In the genomic region with DNA sequence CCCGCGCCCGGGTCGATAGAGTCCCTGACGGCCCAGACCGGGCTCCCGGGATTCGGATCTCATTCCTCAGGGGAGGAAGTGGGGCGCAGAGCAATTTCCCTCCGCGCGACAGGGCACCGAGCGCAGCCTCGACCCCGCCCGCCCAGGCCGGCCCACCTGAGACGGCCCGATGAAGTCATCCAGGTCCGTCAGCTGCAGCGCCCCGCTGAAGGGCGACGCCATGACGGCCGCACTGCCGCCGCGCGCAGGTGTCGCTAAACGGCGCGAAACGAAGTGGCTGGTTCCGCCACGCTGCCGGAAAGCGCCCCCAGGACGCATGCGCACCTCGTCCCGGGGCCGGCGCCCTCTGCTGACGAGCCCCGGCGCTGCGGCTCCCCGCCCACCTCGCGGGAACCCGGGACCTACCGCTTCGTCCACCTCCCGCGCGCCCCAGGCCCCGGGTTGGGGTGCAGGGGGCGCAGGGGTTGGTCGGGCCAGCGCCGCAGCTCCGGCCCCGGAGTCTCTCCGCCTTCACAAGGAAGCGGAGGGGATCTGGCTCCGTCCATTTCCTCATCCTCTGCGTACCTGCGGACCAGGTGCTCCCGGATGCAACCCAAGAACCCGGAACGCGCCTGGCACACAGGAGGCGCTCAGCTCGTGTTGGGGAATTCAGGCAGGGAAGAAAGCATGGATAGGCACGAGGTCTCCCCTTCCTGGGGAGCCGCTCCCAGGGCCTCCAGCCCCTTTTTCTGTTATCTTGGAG, we compare ENCODE assay signal across 1 cellular context.
TF ChIP-seq lines count a peak whose summit lies in the region.

TSS of gene CIAO3 (minus strand) at position 234 of the 742 bp plus-strand sequence. CDS start at position 222, 12 bp downstream.

TF ChIP-seq in WTC11, 78 proteins besides CTCF, POLR2A, EP300 and RAD21 (continued from another document and continues in another):
- TF ChIP-seq, protein P1, sequence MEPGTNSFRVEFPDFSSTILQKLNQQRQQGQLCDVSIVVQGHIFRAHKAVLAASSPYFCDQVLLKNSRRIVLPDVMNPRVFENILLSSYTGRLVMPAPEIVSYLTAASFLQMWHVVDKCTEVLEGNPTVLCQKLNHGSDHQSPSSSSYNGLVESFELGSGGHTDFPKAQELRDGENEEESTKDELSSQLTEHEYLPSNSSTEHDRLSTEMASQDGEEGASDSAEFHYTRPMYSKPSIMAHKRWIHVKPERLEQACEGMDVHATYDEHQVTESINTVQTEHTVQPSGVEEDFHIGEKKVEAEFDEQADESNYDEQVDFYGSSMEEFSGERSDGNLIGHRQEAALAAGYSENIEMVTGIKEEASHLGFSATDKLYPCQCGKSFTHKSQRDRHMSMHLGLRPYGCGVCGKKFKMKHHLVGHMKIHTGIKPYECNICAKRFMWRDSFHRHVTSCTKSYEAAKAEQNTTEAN (CRISPR knock-in tag; IDR thresholded peaks at IDR 0.05), result no peak; the same call in 1 of the 2 replicates
- no peak for TF ChIP-seq ZNF219 (CRISPR knock-in tag; IDR thresholded peaks at IDR 0.05; ENCODE audit: borderline replicate concordance)
- peak; percentile 94 for TF ChIP-seq CREM (CRISPR knock-in tag; IDR thresholded peaks at IDR 0.05)
- peak; percentile 78 for TF ChIP-seq FOXP4 (CRISPR knock-in tag; IDR thresholded peaks at IDR 0.05)
- TF ChIP-seq ZNF263 (CRISPR knock-in tag; IDR thresholded peaks at IDR 0.05; ENCODE audit: low read depth), result no peak
- peak; percentile 80; the same call in 1 of the 2 replicates for TF ChIP-seq RELA (CRISPR knock-in tag; IDR thresholded peaks at IDR 0.05; ENCODE audit: borderline replicate concordance)
- no peak for TF ChIP-seq HMGA2 (CRISPR knock-in tag; IDR thresholded peaks at IDR 0.05)
- TF ChIP-seq, protein P2, sequence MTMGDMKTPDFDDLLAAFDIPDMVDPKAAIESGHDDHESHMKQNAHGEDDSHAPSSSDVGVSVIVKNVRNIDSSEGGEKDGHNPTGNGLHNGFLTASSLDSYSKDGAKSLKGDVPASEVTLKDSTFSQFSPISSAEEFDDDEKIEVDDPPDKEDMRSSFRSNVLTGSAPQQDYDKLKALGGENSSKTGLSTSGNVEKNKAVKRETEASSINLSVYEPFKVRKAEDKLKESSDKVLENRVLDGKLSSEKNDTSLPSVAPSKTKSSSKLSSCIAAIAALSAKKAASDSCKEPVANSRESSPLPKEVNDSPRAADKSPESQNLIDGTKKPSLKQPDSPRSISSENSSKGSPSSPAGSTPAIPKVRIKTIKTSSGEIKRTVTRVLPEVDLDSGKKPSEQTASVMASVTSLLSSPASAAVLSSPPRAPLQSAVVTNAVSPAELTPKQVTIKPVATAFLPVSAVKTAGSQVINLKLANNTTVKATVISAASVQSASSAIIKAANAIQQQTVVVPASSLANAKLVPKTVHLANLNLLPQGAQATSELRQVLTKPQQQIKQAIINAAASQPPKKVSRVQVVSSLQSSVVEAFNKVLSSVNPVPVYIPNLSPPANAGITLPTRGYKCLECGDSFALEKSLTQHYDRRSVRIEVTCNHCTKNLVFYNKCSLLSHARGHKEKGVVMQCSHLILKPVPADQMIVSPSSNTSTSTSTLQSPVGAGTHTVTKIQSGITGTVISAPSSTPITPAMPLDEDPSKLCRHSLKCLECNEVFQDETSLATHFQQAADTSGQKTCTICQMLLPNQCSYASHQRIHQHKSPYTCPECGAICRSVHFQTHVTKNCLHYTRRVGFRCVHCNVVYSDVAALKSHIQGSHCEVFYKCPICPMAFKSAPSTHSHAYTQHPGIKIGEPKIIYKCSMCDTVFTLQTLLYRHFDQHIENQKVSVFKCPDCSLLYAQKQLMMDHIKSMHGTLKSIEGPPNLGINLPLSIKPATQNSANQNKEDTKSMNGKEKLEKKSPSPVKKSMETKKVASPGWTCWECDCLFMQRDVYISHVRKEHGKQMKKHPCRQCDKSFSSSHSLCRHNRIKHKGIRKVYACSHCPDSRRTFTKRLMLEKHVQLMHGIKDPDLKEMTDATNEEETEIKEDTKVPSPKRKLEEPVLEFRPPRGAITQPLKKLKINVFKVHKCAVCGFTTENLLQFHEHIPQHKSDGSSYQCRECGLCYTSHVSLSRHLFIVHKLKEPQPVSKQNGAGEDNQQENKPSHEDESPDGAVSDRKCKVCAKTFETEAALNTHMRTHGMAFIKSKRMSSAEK (CRISPR knock-in tag; IDR thresholded peaks at IDR 0.05; ENCODE audit: borderline replicate concordance), result no peak
- no peak for TF ChIP-seq AFF4 (CRISPR knock-in tag; IDR thresholded peaks at IDR 0.05; ENCODE audit: borderline replicate concordance)
- TF ChIP-seq, protein P3, sequence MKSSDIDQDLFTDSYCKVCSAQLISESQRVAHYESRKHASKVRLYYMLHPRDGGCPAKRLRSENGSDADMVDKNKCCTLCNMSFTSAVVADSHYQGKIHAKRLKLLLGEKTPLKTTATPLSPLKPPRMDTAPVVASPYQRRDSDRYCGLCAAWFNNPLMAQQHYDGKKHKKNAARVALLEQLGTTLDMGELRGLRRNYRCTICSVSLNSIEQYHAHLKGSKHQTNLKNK (CRISPR knock-in tag; IDR thresholded peaks at IDR 0.05), result no peak
- no peak for TF ChIP-seq AR (CRISPR knock-in tag; IDR thresholded peaks at IDR 0.05)
- no peak for TF ChIP-seq CDX4 (CRISPR knock-in tag; IDR thresholded peaks at IDR 0.05; ENCODE audit: borderline replicate concordance)
- no peak for TF ChIP-seq NFYB (CRISPR knock-in tag; conservative IDR thresholded peaks at IDR 0.05; ENCODE audit: low read depth)
- no peak for TF ChIP-seq ATF1 (CRISPR knock-in tag; IDR thresholded peaks at IDR 0.05)
- TF ChIP-seq, protein P4, sequence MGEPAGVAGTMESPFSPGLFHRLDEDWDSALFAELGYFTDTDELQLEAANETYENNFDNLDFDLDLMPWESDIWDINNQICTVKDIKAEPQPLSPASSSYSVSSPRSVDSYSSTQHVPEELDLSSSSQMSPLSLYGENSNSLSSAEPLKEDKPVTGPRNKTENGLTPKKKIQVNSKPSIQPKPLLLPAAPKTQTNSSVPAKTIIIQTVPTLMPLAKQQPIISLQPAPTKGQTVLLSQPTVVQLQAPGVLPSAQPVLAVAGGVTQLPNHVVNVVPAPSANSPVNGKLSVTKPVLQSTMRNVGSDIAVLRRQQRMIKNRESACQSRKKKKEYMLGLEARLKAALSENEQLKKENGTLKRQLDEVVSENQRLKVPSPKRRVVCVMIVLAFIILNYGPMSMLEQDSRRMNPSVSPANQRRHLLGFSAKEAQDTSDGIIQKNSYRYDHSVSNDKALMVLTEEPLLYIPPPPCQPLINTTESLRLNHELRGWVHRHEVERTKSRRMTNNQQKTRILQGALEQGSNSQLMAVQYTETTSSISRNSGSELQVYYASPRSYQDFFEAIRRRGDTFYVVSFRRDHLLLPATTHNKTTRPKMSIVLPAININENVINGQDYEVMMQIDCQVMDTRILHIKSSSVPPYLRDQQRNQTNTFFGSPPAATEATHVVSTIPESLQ (CRISPR knock-in tag; IDR thresholded peaks at IDR 0.05), result no peak
- TF ChIP-seq GTF2I (CRISPR knock-in tag; conservative IDR thresholded peaks at IDR 0.05), result no peak
- no peak for TF ChIP-seq ZNF396 (CRISPR knock-in tag; IDR thresholded peaks at IDR 0.05; ENCODE audit: borderline replicate concordance)
- peak; percentile 83; the same call in 1 of the 2 replicates for TF ChIP-seq ARID4B (CRISPR knock-in tag; IDR thresholded peaks at IDR 0.05; ENCODE audit: borderline replicate concordance)
- TF ChIP-seq, protein P5, sequence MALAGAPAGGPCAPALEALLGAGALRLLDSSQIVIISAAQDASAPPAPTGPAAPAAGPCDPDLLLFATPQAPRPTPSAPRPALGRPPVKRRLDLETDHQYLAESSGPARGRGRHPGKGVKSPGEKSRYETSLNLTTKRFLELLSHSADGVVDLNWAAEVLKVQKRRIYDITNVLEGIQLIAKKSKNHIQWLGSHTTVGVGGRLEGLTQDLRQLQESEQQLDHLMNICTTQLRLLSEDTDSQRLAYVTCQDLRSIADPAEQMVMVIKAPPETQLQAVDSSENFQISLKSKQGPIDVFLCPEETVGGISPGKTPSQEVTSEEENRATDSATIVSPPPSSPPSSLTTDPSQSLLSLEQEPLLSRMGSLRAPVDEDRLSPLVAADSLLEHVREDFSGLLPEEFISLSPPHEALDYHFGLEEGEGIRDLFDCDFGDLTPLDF (CRISPR knock-in tag; IDR thresholded peaks at IDR 0.05), result no peak; the same call in 1 of the 2 replicates
